Comparison of ENCODE assay signal across 8 cellular contexts in genomic region chr12:95217377-95218163, GRCh38. TPM values are rescaled to one million over a fixed set of nuclear protein-coding genes. Genes with fewer than 3 reads are reported as not detected.
A peak's percentile ranks its signal among the peaks of the same experiment; 100 is the strongest.
DNase-seq lines count a peak whose midpoint lies in the region; ATAC-seq, FAIRE-seq and TF ChIP-seq lines count a peak whose summit lies in the region.

Gene FGD6, minus strand, starts transcription at chr12:95217467. Its CDS starts 227 bp downstream, at chr12:95217240.
A gene with protein sequence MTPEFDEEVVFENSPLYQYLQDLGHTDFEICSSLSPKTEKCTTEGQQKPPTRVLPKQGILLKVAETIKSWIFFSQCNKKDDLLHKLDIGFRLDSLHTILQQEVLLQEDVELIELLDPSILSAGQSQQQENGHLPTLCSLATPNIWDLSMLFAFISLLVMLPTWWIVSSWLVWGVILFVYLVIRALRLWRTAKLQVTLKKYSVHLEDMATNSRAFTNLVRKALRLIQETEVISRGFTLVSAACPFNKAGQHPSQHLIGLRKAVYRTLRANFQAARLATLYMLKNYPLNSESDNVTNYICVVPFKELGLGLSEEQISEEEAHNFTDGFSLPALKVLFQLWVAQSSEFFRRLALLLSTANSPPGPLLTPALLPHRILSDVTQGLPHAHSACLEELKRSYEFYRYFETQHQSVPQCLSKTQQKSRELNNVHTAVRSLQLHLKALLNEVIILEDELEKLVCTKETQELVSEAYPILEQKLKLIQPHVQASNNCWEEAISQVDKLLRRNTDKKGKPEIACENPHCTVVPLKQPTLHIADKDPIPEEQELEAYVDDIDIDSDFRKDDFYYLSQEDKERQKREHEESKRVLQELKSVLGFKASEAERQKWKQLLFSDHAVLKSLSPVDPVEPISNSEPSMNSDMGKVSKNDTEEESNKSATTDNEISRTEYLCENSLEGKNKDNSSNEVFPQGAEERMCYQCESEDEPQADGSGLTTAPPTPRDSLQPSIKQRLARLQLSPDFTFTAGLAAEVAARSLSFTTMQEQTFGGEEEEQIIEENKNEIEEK (plus strand): TSS chr12:95217807. CDS start chr12:95217851, 44 bp downstream.

- H3K23ac ChIP-seq in H9 (ENCODE audit: insufficient read length, low read depth, low read length): no peak within 1 kb of the TSS

- DNase-seq in H9 (peak; percentile 100), M059J (ENCODE audit: low read depth) (peak; percentile 99), SHP77 (lab: John Stamatoyannopoulos, UW) (peak; percentile 98 to 99), activated gamma-delta T cell treated with Interleukin-2 at 50 U/mL for 16 hours (peak; percentile 97), fibroblast of the conjunctiva (ENCODE audit: low read depth) (peak; percentile 99), nephron progenitor cell (peak; percentile 95)
- peak; percentile 97 to 99 for DNase-seq in stimulated activated naive CD8-positive, alpha-beta T cell treated with anti-CD3 and anti-CD28 coated beads, Interleukin-15, amount 100 ng/mL, for 72 hours

- peak within 1 kb of the TSS; percentile 95 for H3K14ac ChIP-seq in H9 (ENCODE audit: insufficient read depth, low read length)

- H4K5ac ChIP-seq in H9 (ENCODE audit: insufficient read length, low read depth, low read length): peak within 1 kb of the TSS; percentile 7

- H3K36me3 Mint-ChIP-seq in H9 (ENCODE audit: insufficient read depth in 1 of 3, low read depth in 3 of 3): peaks cover 3 to 15% (median 9%) of the 10 kb centered on the region in 3 experiments; a peak in 6 of 7 replicates
- peaks cover 21% of the 10 kb centered on the region for H3K36me3 Mint-ChIP-seq in nephron progenitor cell (ENCODE audit: low read depth)

- H3T11ph ChIP-seq in H9 (ENCODE audit: low read length): peak within 1 kb of the TSS; percentile 20

- peak within 1 kb of the TSS; percentile 61 for H3K27ac ChIP-seq in H9 (ENCODE audit: insufficient read length, low read depth, low read length)

- H3K27ac Mint-ChIP-seq in H9 (peak within 1 kb of the TSS; percentile 98 to 99 (median 99)), nephron progenitor cell (peak within 1 kb of the TSS; percentile 100)
- peak within 1 kb of the TSS; percentile 95 to 98 for H3K27ac Mint-ChIP-seq in stimulated activated naive CD8-positive, alpha-beta T cell treated with anti-CD3 and anti-CD28 coated beads, Interleukin-15, amount 100 ng/mL, for 72 hours

- H3K4me3 Mint-ChIP-seq in H9 (peak within 1 kb of the TSS; percentile 82 to 94), nephron progenitor cell (peak within 1 kb of the TSS; percentile 96)
- peak within 1 kb of the TSS; percentile 89 to 98 for H3K4me3 Mint-ChIP-seq in stimulated activated naive CD8-positive, alpha-beta T cell treated with anti-CD3 and anti-CD28 coated beads, Interleukin-15, amount 100 ng/mL, for 72 hours

- peak; percentile 95 for ATAC-seq in stimulated activated naive CD8-positive, alpha-beta T cell treated with anti-CD3 and anti-CD28 coated beads, Interleukin-15, amount 100 ng/mL, for 72 hours

- no peaks in the 10 kb centered on the region for H3K79me1 ChIP-seq in H9 (ENCODE audit: insufficient read depth, low read depth, low read length, poor library complexity, severe bottlenecking)

- H3K9ac ChIP-seq in H9 (ENCODE audit: extremely low read depth, insufficient read length, low read length): peak within 1 kb of the TSS; percentile 96

- H3K23me2 ChIP-seq in H9 (ENCODE audit: insufficient read length, low read depth, low read length, poor library complexity, severe bottlenecking): peaks cover 9% of the 10 kb centered on the region

- no CpG with 5 or more reads among the region's 76 CpGs for WGBS in H9 (ENCODE audit: extremely low coverage, insufficient read length, low lambda C conversion rate)

- no peaks in the 10 kb centered on the region for H3K9me3 ChIP-seq in H9 (ENCODE audit: control insufficient read depth, low read depth, low read length)

- H3K4ac ChIP-seq in H9 (ENCODE audit: low read depth, low read length): peak within 1 kb of the TSS; percentile 74; the same call in 1 of the 2 replicates

- H2BK15ac ChIP-seq in H9 (ENCODE audit: low read depth, low read length): no peak within 1 kb of the TSS

- no peak within 1 kb of the TSS for H4K91ac ChIP-seq in H9 (ENCODE audit: insufficient read length, low read depth, low read length)

- H2BK12ac ChIP-seq in H9 (ENCODE audit: insufficient read length, low read depth, low read length): no peak within 1 kb of the TSS

- H3K27me3 ChIP-seq in H9 (ENCODE audit: insufficient read depth, low read length): no peaks in the 10 kb centered on the region

- peak within 1 kb of the TSS; percentile 22 for H2BK5ac ChIP-seq in H9 (ENCODE audit: insufficient read length, low read length)

- peaks cover 33% of the 10 kb centered on the region; the same call in 1 of the 2 replicates for H3K79me2 ChIP-seq in H9 (ENCODE audit: insufficient read depth, low read length)

- peak; percentile 99 for FAIRE-seq in G401.6 (lab: Jason Lieb, UNC)

- no peaks in the 10 kb centered on the region for H4K20me1 ChIP-seq in H9 (ENCODE audit: control insufficient read depth, insufficient read depth, insufficient read length)

- H3K18ac ChIP-seq in H9 (ENCODE audit: insufficient read length, low read depth, low read length): peak within 1 kb of the TSS; percentile 91

- TF ChIP-seq CTCF in H9 (conservative IDR thresholded peaks at IDR 0.05): peak; percentile 37; the same call in 1 of the 3 replicates
- TF ChIP-seq CTCF in nephron progenitor cell (IDR thresholded peaks at IDR 0.05): peak; percentile 40

- no peak within 1 kb of the TSS for H2BK120ac ChIP-seq in H9 (ENCODE audit: low read depth, low read length, poor library complexity, severe bottlenecking)

- no peak within 1 kb of the TSS for H4K8ac ChIP-seq in H9 (replicated peaks; ENCODE audit: insufficient read length, low read depth, low read length)

- H3K9me3 Mint-ChIP-seq in H9: no peaks in the 10 kb centered on the region
- H3K9me3 Mint-ChIP-seq in nephron progenitor cell: peaks cover 3% of the 10 kb centered on the region
- no peaks in the 10 kb centered on the region for H3K9me3 Mint-ChIP-seq in stimulated activated naive CD8-positive, alpha-beta T cell treated with anti-CD3 and anti-CD28 coated beads, Interleukin-15, amount 100 ng/mL, for 72 hours

- H3K4me1 Mint-ChIP-seq in H9 (peaks cover 50 to 53% of the 10 kb centered on the region in 2 experiments), nephron progenitor cell (peaks cover 55% of the 10 kb centered on the region)
- H3K4me1 Mint-ChIP-seq in stimulated activated naive CD8-positive, alpha-beta T cell treated with anti-CD3 and anti-CD28 coated beads, Interleukin-15, amount 100 ng/mL, for 72 hours: peaks cover 28% of the 10 kb centered on the region

- peak within 1 kb of the TSS; percentile 56 for H3K56ac ChIP-seq in H9 (ENCODE audit: insufficient read length, low read depth, low read length)

- no peaks in the 10 kb centered on the region for H3K27me3 Mint-ChIP-seq in H9 (ENCODE audit: low read depth)
- no peaks in the 10 kb centered on the region for H3K27me3 Mint-ChIP-seq in nephron progenitor cell (ENCODE audit: low read depth, poor library complexity)
- peaks cover 10% of the 10 kb centered on the region for H3K27me3 Mint-ChIP-seq in stimulated activated naive CD8-positive, alpha-beta T cell treated with anti-CD3 and anti-CD28 coated beads, Interleukin-15, amount 100 ng/mL, for 72 hours

- H2AK5ac ChIP-seq in H9 (ENCODE audit: insufficient read length, low read length): no peak within 1 kb of the TSS

- H3K4me1 ChIP-seq in H9 (ENCODE audit: insufficient read depth, low read length): no peaks in the 10 kb centered on the region

- H2BK20ac ChIP-seq in H9 (ENCODE audit: low read depth, low read length, poor library complexity, severe bottlenecking): no peak within 1 kb of the TSS

- peak within 1 kb of the TSS; percentile 82 for H3K4me2 ChIP-seq in H9 (ENCODE audit: insufficient read depth, insufficient read length, low read length)

- peak within 1 kb of the TSS; percentile 72 for H2AFZ ChIP-seq in H9 (ENCODE audit: low read length)

RNA-seq across cellular contexts. Expression of gene FGD6, which starts in this region (rescaled TPM):
- total RNA-seq in H9 (2021): 35.7 and 39.5 TPM in 2 replicates
- 5.4 and 7.5 TPM in 2 replicates for total RNA-seq in M059J (2014; rRNA removed; shearing (Covaris generic))

RNA-seq across cellular contexts. Expression of the second gene that starts in this region (rescaled TPM):
- total RNA-seq in H9 (2021): 67.1 and 69.8 TPM in 2 replicates
- 52.2 and 52.6 TPM in 2 replicates for total RNA-seq in M059J (2014; rRNA removed; shearing (Covaris generic))

Comparison
In these comparisons a context has a peak if more than half of its experiments do, and no peak if none do; other contexts are left out.
1. Peak in every context shown above with its lines: DNase-seq, ATAC-seq and H3K27ac ChIP-seq.